23 cellular contexts compared by ENCODE assay signal in the genomic region with DNA sequence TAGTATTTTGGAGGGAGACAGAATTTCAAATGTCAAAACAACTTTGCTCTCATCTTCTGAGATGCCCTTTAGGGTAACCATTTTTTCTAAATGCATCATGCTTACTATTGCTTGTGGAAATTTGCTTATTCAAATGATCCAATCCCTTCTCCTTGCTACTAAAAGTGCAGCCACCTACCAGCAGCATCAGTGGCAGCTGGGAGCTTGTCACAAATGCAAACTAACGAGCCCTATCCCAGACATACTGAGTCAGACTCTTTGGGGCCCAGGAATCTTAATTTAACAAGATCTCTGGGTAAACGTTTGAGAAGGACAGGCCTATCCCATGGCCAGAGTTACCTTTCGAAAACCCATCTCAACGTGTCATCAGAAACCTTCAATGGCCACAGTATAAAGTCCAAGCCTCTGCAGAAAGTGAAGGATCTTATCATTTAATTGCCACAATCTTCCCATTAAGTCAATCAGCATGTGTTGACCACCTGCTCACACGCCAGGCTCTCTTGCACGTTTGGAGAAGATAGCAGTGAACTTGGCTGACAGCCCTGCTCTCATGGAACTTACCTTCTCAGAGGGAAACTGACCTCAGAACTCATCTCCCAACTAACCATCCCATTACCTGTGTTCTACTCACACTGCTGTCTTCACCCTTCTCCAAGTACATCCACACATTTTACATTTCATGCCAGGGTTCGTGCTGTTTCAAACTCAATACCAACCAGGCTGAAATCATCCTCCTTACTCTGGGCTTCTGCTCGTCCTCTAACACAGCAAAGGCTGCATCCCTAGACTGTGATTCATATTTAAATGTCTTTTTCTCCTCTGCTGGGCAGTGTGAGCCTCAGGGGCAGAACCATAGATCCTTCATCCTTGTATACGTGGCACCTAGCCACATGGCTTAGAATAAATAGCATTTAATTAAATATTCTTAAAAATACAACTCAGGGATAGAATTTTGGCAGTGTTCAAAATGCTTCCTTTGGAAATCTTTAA. TPM values are rescaled to one million over a fixed set of nuclear protein-coding genes. Genes with fewer than 3 reads are reported as not detected.
DNase-seq lines count a peak whose midpoint lies in the region; ATAC-seq and TF ChIP-seq lines count a peak whose summit lies in the region.
"Had no signal": no experiment of that assay in that cellular context is flagged by ENCODE, and none has a peak within 500 bp of the region (broad histone marks: within the 10 kb centered on the region; RNA-seq: fewer than 3 reads in every experiment).

No MANE protein-coding gene starts in this region.

- H3K27ac ChIP-seq in thoracic aorta (no peak overlapping the region), A673 (ENCODE audit: low read depth, low read length, poor library complexity, severe bottlenecking) (no peak overlapping the region)
- H3K27ac ChIP-seq: 22Rv1, upper lobe of left lung had no signal

- POLR2A ChIA-PET in A673 (lab: Charles Lee; ENCODE audit: low non-redundant PET), result no interaction called here

- intact Hi-C loops in A673 (cut with micrococcal nuclease; ENCODE audit: unreplicated experiment), result no loop called here

- TF ChIP-seq CTCF in thoracic aorta (IDR thresholded peaks at IDR 0.05) (no peak), A673 (conservative IDR thresholded peaks at IDR 0.05; ENCODE audit: low read depth, low read length) (no peak)

- H3K27me3 ChIP-seq in thoracic aorta (replicated peaks; ENCODE audit: insufficient read depth) (no peaks in the 10 kb centered on the region), A673 (replicated peaks; ENCODE audit: insufficient read depth, low read depth, low read length, poor library complexity) (no peaks in the 10 kb centered on the region)
- H3K27me3 ChIP-seq: upper lobe of left lung had no signal

- ATAC-seq in thoracic aorta (ENCODE audit: insufficient number of reproducible peaks, low FRiP score, low read depth) (peak; percentile 25), HG03565 (IDR thresholded peaks at IDR 0.05; ENCODE audit: unreplicated experiment) (no peak)
- ATAC-seq: sciatic nerve had no signal

- peaks cover 44 to 62% of the 10 kb centered on the region in 2 donors for H3K4me1 ChIP-seq in thoracic aorta (ENCODE audit: control insufficient read depth in 1 of 2, low read depth in 2 of 2)
- no peaks in the 10 kb centered on the region for H3K4me1 ChIP-seq in A673 (ENCODE audit: insufficient read depth, low read length, poor library complexity, severe bottlenecking)

- no TSS peak for BruUV-seq in A673 (replicated peaks; lab: Mats Ljungman, UMichigan)

- no peaks in the 10 kb centered on the region for H3K9me3 ChIP-seq in thoracic aorta
- H3K9me3 ChIP-seq in A673 (ENCODE audit: low read depth, low read length, poor library complexity, severe bottlenecking), result no peaks in the 10 kb centered on the region
- H3K9me3 ChIP-seq: upper lobe of left lung had no signal

- H3K36me3 ChIP-seq in thoracic aorta (no peaks in the 10 kb centered on the region), A673 (ENCODE audit: insufficient read depth, low read length, poor library complexity, severe bottlenecking) (no peaks in the 10 kb centered on the region)
- H3K36me3 ChIP-seq: upper lobe of left lung had no signal

- H3K4me3 ChIP-seq in thoracic aorta (no peak overlapping the region), A673 (ENCODE audit: low read depth, low read length, poor library complexity, severe bottlenecking) (no peak overlapping the region)
- H3K4me3 ChIP-seq: lung, upper lobe of left lung had no signal

- DNase-seq in DMS 273 (lab: John Stamatoyannopoulos, UW; ENCODE audit: unreplicated experiment), result peak; percentile 46
- DNase-seq in DMS 273 treated with DMSO at 0.1 percent for 48 hours (lab: John Stamatoyannopoulos, UW), result no peak
- peak; percentile 58 for DNase-seq in SK-N-DZ (ENCODE audit: low spot score)
- peak; percentile 9 for DNase-seq in glomerular visceral epithelial cell (ENCODE audit: extremely low spot score)
- DNase-seq in thoracic aorta (ENCODE audit: low spot score), result no peak
- no peak for DNase-seq in A673 (ENCODE audit: low spot score)
- no peak for DNase-seq in occipital lobe (lab: John Stamatoyannopoulos, UW)
- DNase-seq: activated B cell treated with CpG ODN at 0.5 μM for 24 hours; activated CD4-positive, alpha-beta memory T cell treated with anti-CD3 and anti-CD28 coated beads, Interleukin-2, amount 10 ng/mL, durations not matched to agents 7 days and 5 days; activated naive CD4-positive, alpha-beta T cell treated with Interleukin-2 at 50 U/mL for 16 hours; activated T-cell treated with anti-CD3 and anti-CD28 coated beads, Interleukin-2, amount 50 U/mL, for 1 hour; C1 segment of cervical spinal cord; effector CD8-positive, alpha-beta T cell; KG1; NCI-H2081 treated with DMSO at 0.1 percent for 48 hours; SHP77 treated with DMSO at 0.1 percent for 48 hours; stimulated activated CD4-positive, alpha-beta T cell treated with anti-CD3 and anti-CD28 coated beads, Interleukin-1b, Interleukin-23, amount 100 ng/mL, for 48 hours; stimulated activated naive CD4-positive, alpha-beta T cell treated with Interleukin-2 at 50 U/mL for 16 hours; upper lobe of left lung had no signal

- CTCF ChIA-PET in A673 (lab: Charles Lee), result no interaction called here

RNA-seq across cellular contexts. Expression of a gene that starts 24.8 kb away (rescaled TPM):
- polyA plus RNA-seq in SK-N-DZ (2014; cell fraction: cytosol; rRNA removed), result 66.3 and 66.4 TPM in 2 replicates
- 36.2 and 37.4 TPM in 2 replicates for polyA plus RNA-seq in SK-N-DZ (2014; cell fraction: nucleus; rRNA removed)
- 100 to 1,000 TPM; 113 to 114 TPM for total RNA-seq in thoracic aorta
- total RNA-seq in A673 (2021), result 41.2 and 41.4 TPM in 2 replicates
- 86.1 TPM for total RNA-seq in occipital lobe

Comparison
In these comparisons a context has a peak if more than half of its experiments do, and no peak if none do; other contexts are left out.
1. DNase-seq: peak in DMS 273 (single experiment), SK-N-DZ (single experiment) and glomerular visceral epithelial cell (single experiment); none in DMS 273 treated with DMSO at 0.1 percent for 48 hours (single experiment), thoracic aorta (single experiment), A673 (single experiment) and occipital lobe (single experiment).